Comparison of ENCODE assay signal across 1 cellular context in the genomic region with DNA sequence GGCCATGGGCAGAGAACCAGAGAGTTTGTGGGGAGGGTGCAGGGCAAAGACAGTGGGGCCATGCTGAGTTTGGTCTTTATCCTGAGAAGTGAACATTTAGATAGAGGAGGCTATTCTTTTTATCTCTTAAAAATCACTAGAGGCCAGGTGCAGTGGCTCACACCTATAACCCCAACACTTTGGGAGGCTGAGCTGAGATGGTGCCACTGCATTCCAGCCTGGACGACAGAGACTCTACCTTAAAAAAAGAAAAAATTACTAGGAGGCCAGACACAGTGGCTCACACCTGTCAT.
TF ChIP-seq lines count a peak whose summit lies in the region.

No MANE protein-coding gene starts in this region.

TF ChIP-seq in A549, 52 proteins besides CTCF, POLR2A, EP300 and RAD21 (continued from another document):
- TF ChIP-seq USF2 (IDR thresholded peaks at IDR 0.05) = no peak
- TF ChIP-seq CEBPB (IDR thresholded peaks at IDR 0.05) = no peak
- no peak for TF ChIP-seq TFCP2L1 (CRISPR knock-in tag; IDR thresholded peaks at IDR 0.05)
- TF ChIP-seq NFE2L2 (conservative IDR thresholded peaks at IDR 0.05; ENCODE audit: low read length) = no peak
- TF ChIP-seq MYC (IDR thresholded peaks at IDR 0.05; ENCODE audit: borderline replicate concordance, low read length) = no peak
TF ChIP-seq in A549: peak in this region for 0.
